ENCODE assay signal across 9 cellular contexts in genomic region chr10:31133628-31134302, GRCh38.
A peak's percentile ranks its signal among the peaks of the same experiment; 100 is the strongest.
DNase-seq lines count a peak whose midpoint lies in the region; ATAC-seq and TF ChIP-seq lines count a peak whose summit lies in the region.
"Had no signal": no experiment of that assay in that cellular context is flagged by ENCODE, and none has a peak within 500 bp of the region (broad histone marks: within the 10 kb centered on the region; RNA-seq: fewer than 3 reads in every experiment).

No MANE protein-coding gene starts in this region.

- peak overlapping the region; percentile 90 for H3K27ac ChIP-seq in smooth muscle cell (ENCODE audit: low read depth)
- H3K27ac ChIP-seq: SK-N-MC had no signal

- H3K4me3 ChIP-seq in cardiac fibroblast (replicated peaks in 1 of 2; ENCODE audit: low read depth in 2 of 2, low read length in 2 of 2) (peak overlapping the region in 1 of 2 donors; percentile 5), smooth muscle cell (peak overlapping the region; percentile 52)
- H3K4me3 ChIP-seq: SK-N-MC had no signal

- H3K27me3 Mint-ChIP-seq in Calu3 (ENCODE audit: unreplicated experiment) (no peaks in the 10 kb centered on the region), activated B cell treated with CpG ODN at 0.5 μM for 24 hours (no peaks in the 10 kb centered on the region), immature natural killer cell (ENCODE audit: low read depth in 3 of 3) (peaks cover 2 to 10% (median 2%) of the 10 kb centered on the region in 3 donors)

- H3K79me2 ChIP-seq in smooth muscle cell (ENCODE audit: low read depth) = no peaks in the 10 kb centered on the region

- POLR2A ChIA-PET in activated B cell treated with CpG ODN at 0.5 μM for 24 hours (lab: Charles Lee) = interaction anchor here (0.5 to 1.8 kb wide), 7 partner anchors 50 to 410 kb away, joined by 3 to 16 read pairs (median 5); partner anchors contain the start of gene ZNF438

- BruUV-seq in Calu3 (replicated peaks; lab: Mats Ljungman, UMichigan) = no TSS peak

- H2AFZ ChIP-seq in smooth muscle cell (ENCODE audit: low read depth) = peak overlapping the region; percentile 88

- CTCF ChIA-PET in Calu3 (lab: Charles Lee) = interaction anchor here (0.6 to 1.4 kb wide), 7 partner anchors 50 to 1496 kb away, joined by 3 to 7 read pairs (median 3); partner anchors contain the start of gene ZNF438
- CTCF ChIA-PET in activated B cell treated with CpG ODN at 0.5 μM for 24 hours (lab: Charles Lee) = interaction anchor here (1.3 kb wide), 1 partner anchor 102 kb away, joined by 3 read pairs; the partner anchor contains the start of gene ZNF438

- H3K4me3 Mint-ChIP-seq in Calu3 (ENCODE audit: low read depth, unreplicated experiment) = peak overlapping the region; percentile 54
- H3K4me3 Mint-ChIP-seq in activated B cell treated with CpG ODN at 0.5 μM for 24 hours = peak overlapping the region; percentile 80
- peak overlapping the region; percentile 81 to 86 (median 83) for H3K4me3 Mint-ChIP-seq in immature natural killer cell

- H3K9ac ChIP-seq in smooth muscle cell (ENCODE audit: low read depth) = peak overlapping the region; percentile 87

- H3K36me3 Mint-ChIP-seq in Calu3 (ENCODE audit: insufficient read depth, unreplicated experiment) (peaks cover 22% of the 10 kb centered on the region), activated B cell treated with CpG ODN at 0.5 μM for 24 hours (ENCODE audit: low read depth) (no peaks in the 10 kb centered on the region), immature natural killer cell (no peaks in the 10 kb centered on the region)

- H3K4me1 Mint-ChIP-seq in Calu3 (ENCODE audit: low read depth, unreplicated experiment) (no peaks in the 10 kb centered on the region), activated B cell treated with CpG ODN at 0.5 μM for 24 hours (peaks cover 20% of the 10 kb centered on the region), immature natural killer cell (peaks cover 32 to 33% of the 10 kb centered on the region in 2 donors)

- H3K27ac Mint-ChIP-seq in Calu3 (ENCODE audit: unreplicated experiment) (peak overlapping the region; percentile 86), activated B cell treated with CpG ODN at 0.5 μM for 24 hours (peak overlapping the region; percentile 59), immature natural killer cell (peak overlapping the region in 5 of 6 donors; percentile 60 to 81 (median 79))

- H3K27me3 ChIP-seq in smooth muscle cell (ENCODE audit: low read depth) = no peaks in the 10 kb centered on the region

- peak; percentile 63 for DNase-seq in Calu3
- DNase-seq in MV-4-11 (lab: John Stamatoyannopoulos, UW) = peak; percentile 62
- DNase-seq in activated B cell treated with CpG ODN at 0.5 μM for 24 hours = peak; percentile 53
- peak; percentile 70 to 81 for DNase-seq in cardiac fibroblast (ENCODE audit: low read depth in 2 of 2)
- peak; percentile 51 to 67 (median 56) for DNase-seq in immature natural killer cell
- DNase-seq in smooth muscle cell (lab: John Stamatoyannopoulos, UW; ENCODE audit: unreplicated experiment) = peak; percentile 47

- H3K4me2 ChIP-seq in smooth muscle cell = peak overlapping the region; percentile 94

- H3K9me3 Mint-ChIP-seq in Calu3 (ENCODE audit: low read depth, unreplicated experiment) (no peaks in the 10 kb centered on the region), activated B cell treated with CpG ODN at 0.5 μM for 24 hours (no peaks in the 10 kb centered on the region), immature natural killer cell (no peaks in the 10 kb centered on the region)

- peak; percentile 59 for ATAC-seq in GM21390 (IDR thresholded peaks at IDR 0.05; ENCODE audit: unreplicated experiment)
- ATAC-seq in activated B cell treated with CpG ODN at 0.5 μM for 24 hours (ENCODE audit: low read depth) = peak; percentile 84
- ATAC-seq in HG03025 (IDR thresholded peaks at IDR 0.05; ENCODE audit: low FRiP score, unreplicated experiment) = no peak

- no peaks in the 10 kb centered on the region for H3K9me3 ChIP-seq in smooth muscle cell (replicated peaks; ENCODE audit: low read depth)

- intact Hi-C loops in Calu3 (cut with micrococcal nuclease; ENCODE audit: unreplicated experiment) (loop anchor here (1.0 kb wide), 1 partner anchor 34 kb away; no protein-coding TSS in a partner anchor), activated B cell treated with CpG ODN at 0.5 μM for 24 hours (cut with micrococcal nuclease) (loop anchor here (1.0 to 10.0 kb wide), 5 partner anchors 32 to 627 kb away; partner anchors contain the start of genes ZEB1 and ZNF438)

- H4K20me1 ChIP-seq in smooth muscle cell (ENCODE audit: low read depth) = no peaks in the 10 kb centered on the region

- peaks cover 17% of the 10 kb centered on the region for H3F3A ChIP-seq in smooth muscle cell (ENCODE audit: low read depth)

- WGBS in smooth muscle cell (ENCODE audit: low lambda C conversion rate) = 1% methylated on average over 30 of the region's 43 CpGs

- H3K4me1 ChIP-seq in smooth muscle cell (ENCODE audit: low read depth) = peaks cover 33% of the 10 kb centered on the region

- H3K36me3 ChIP-seq in smooth muscle cell (ENCODE audit: low read depth) = no peaks in the 10 kb centered on the region

- TF ChIP-seq CTCF in Calu3 (IDR thresholded peaks at IDR 0.05; ENCODE audit: unreplicated experiment) (no peak), activated B cell treated with CpG ODN at 0.5 μM for 24 hours (IDR thresholded peaks at IDR 0.05) (no peak), cardiac fibroblast (IDR thresholded peaks at IDR 0.05; ENCODE audit: low read depth, low read length) (no peak), smooth muscle cell (IDR thresholded peaks at IDR 0.05; ENCODE audit: borderline replicate concordance, insufficient read depth, poor library complexity, severe bottlenecking) (no peak)
